ENCODE assay signal across 13 cellular contexts in the genomic region with DNA sequence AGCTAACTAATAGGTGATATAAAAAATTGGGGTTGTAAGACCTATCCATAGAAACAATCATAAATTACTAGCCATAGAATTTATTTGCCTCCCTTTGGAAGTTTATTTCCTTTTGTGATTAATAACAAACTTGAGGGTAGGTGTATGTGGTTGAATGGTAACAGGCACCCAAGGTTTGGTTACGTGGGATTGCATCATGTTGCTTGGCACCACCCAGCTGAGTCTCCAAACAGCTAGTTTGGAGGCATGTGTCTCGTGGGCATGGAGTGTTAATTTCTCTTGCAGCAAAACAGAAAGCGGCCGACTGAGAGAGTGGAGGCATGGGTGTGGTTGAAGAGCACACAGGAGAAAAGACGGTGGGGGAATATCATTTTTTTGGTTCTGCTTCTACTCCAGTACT.
"Had no signal": no experiment of that assay in that cellular context is flagged by ENCODE, and none has a peak within 500 bp of the region (broad histone marks: within the 10 kb centered on the region; RNA-seq: fewer than 3 reads in every experiment).

No MANE protein-coding gene starts in this region.

- H3K79me2 ChIP-seq: parathyroid adenoma had no signal

- H3K9me3 ChIP-seq: thyroid gland, uterus had no signal

- H3K9ac ChIP-seq: parathyroid adenoma had no signal

- DNase-seq: activated B cell treated with CpG ODN at 0.5 μM for 24 hours; activated naive CD8-positive, alpha-beta T cell treated with anti-CD3 and anti-CD28 coated beads, Interleukin-2, amount 10 ng/mL, durations not matched to agents 7 days and 5 days; anterior cingulate cortex; dorsolateral prefrontal cortex; hypothalamus; kidney glomerular epithelial cell; midbrain; retina; stimulated activated CD4-positive, alpha-beta T cell treated with anti-CD3 and anti-CD28 coated beads, Interleukin-15, amount 100 ng/mL, for 24 hours; thyroid gland; uterus had no signal

- H2AFZ ChIP-seq: parathyroid adenoma had no signal

- H3K36me3 Mint-ChIP-seq: activated naive CD8-positive, alpha-beta T cell treated with anti-CD3 and anti-CD28 coated beads, Interleukin-2, amount 10 ng/mL, durations not matched to agents 7 days and 5 days had no signal

- H3K27me3 ChIP-seq: dorsolateral prefrontal cortex, thyroid gland, uterus had no signal

- H3K4me1 ChIP-seq: uterus had no signal

- H3K36me3 ChIP-seq: thyroid gland, uterus had no signal

- FAIRE-seq: TTC549 had no signal

- H3K27ac Mint-ChIP-seq: activated B cell treated with CpG ODN at 0.5 μM for 24 hours; activated naive CD8-positive, alpha-beta T cell treated with anti-CD3 and anti-CD28 coated beads, Interleukin-2, amount 10 ng/mL, durations not matched to agents 7 days and 5 days had no signal

- H3K4me3 ChIP-seq: dorsolateral prefrontal cortex, thyroid gland, uterus had no signal

- H3K27ac ChIP-seq: dorsolateral prefrontal cortex, parathyroid adenoma, thyroid gland, uterus had no signal

- H3K9me3 Mint-ChIP-seq: activated B cell treated with CpG ODN at 0.5 μM for 24 hours; activated naive CD8-positive, alpha-beta T cell treated with anti-CD3 and anti-CD28 coated beads, Interleukin-2, amount 10 ng/mL, durations not matched to agents 7 days and 5 days had no signal

- H3K4me1 Mint-ChIP-seq: activated B cell treated with CpG ODN at 0.5 μM for 24 hours; activated naive CD8-positive, alpha-beta T cell treated with anti-CD3 and anti-CD28 coated beads, Interleukin-2, amount 10 ng/mL, durations not matched to agents 7 days and 5 days had no signal

- H3K4me3 Mint-ChIP-seq: activated B cell treated with CpG ODN at 0.5 μM for 24 hours; activated naive CD8-positive, alpha-beta T cell treated with anti-CD3 and anti-CD28 coated beads, Interleukin-2, amount 10 ng/mL, durations not matched to agents 7 days and 5 days had no signal

- H3K27me3 Mint-ChIP-seq: activated B cell treated with CpG ODN at 0.5 μM for 24 hours; activated naive CD8-positive, alpha-beta T cell treated with anti-CD3 and anti-CD28 coated beads, Interleukin-2, amount 10 ng/mL, durations not matched to agents 7 days and 5 days had no signal
